In genomic region chr5:156918311-156918845, GRCh38 we compare ENCODE assay signal across 30 cellular contexts. TPM values are rescaled to one million over a fixed set of nuclear protein-coding genes. Genes with fewer than 3 reads are reported as not detected.
DNase-seq lines count a peak whose midpoint lies in the region; ATAC-seq, FAIRE-seq and TF ChIP-seq lines count a peak whose summit lies in the region.
"Had no signal": no experiment of that assay in that cellular context is flagged by ENCODE, and none has a peak within 500 bp of the region (broad histone marks: within the 10 kb centered on the region; RNA-seq: fewer than 3 reads in every experiment).

No MANE protein-coding gene starts in this region.

- H3K27ac Mint-ChIP-seq in activated CD4-positive, alpha-beta T cell treated with anti-CD3 and anti-CD28 coated beads, Interleukin-2, amount 10 ng/mL, durations not matched to agents 24 days and 14 days: peak overlapping the region; percentile 96
- H3K27ac Mint-ChIP-seq in activated CD4-positive, alpha-beta T cell treated with anti-CD3 and anti-CD28 coated beads, Interleukin-2, amount 10 ng/mL, durations not matched to agents 7 days and 5 days: no peak overlapping the region
- peak overlapping the region; percentile 44 for H3K27ac Mint-ChIP-seq in activated T-helper 17 cell treated with anti-CD3 and anti-CD28 coated beads, Interleukin-2, amount 50 U/mL, for 72 hours
- H3K27ac Mint-ChIP-seq: T-helper 2 cell treated with Interferon-gamma antibody and Interleukin-4, amounts not matched to agents 5 μg/mL and 100 μg/mL, for 36 hours had no signal

- POLR2A ChIA-PET in activated CD4-positive, alpha-beta T cell treated with anti-CD3 and anti-CD28 coated beads, Interleukin-2, amount 10 ng/mL, durations not matched to agents 7 days and 5 days (lab: Charles Lee): no interaction called here

- no peak for DNase-seq in activated CD4-positive, alpha-beta T cell treated with anti-CD3 and anti-CD28 coated beads, Interleukin-2, amount 10 ng/mL, durations not matched to agents 24 days and 14 days
- DNase-seq in activated CD4-positive, alpha-beta T cell treated with anti-CD3 and anti-CD28 coated beads, Interleukin-2, amount 10 ng/mL, durations not matched to agents 7 days and 5 days: no peak
- DNase-seq in GM12891 (ENCODE audit: insufficient read length, low spot score) (no peak), kidney tubule cell (ENCODE audit: low spot score) (peak; percentile 68), anterior cingulate cortex (lab: John Stamatoyannopoulos, UW) (no peak)
- DNase-seq in stimulated activated CD4-positive, alpha-beta T cell treated with anti-CD3 and anti-CD28 coated beads, Interleukin-4, amount 100 ng/mL, for 1 hour: no peak
- DNase-seq: activated naive CD8-positive, alpha-beta T cell treated with anti-CD3 and anti-CD28 coated beads, Interleukin-2, amount 10 ng/mL, durations not matched to agents 7 days and 5 days; activated T-cell treated with anti-CD3 and anti-CD28 coated beads, Interleukin-2, amount 50 U/mL, for 48 hours; AML-193; CD4-positive, CD25-positive, alpha-beta regulatory T cell; cortex of kidney; effector memory CD8-positive, alpha-beta T cell; HCEC 1CT; hypothalamus; KBM-7; MG63; NCI-H2029; NCI-H345; SHP77; small intestine; stimulated activated naive CD4-positive, alpha-beta T cell treated with Interleukin-2 at 50 U/mL for 16 hours had no signal

- H3K4me3 Mint-ChIP-seq in activated CD4-positive, alpha-beta T cell treated with anti-CD3 and anti-CD28 coated beads, Interleukin-2, amount 10 ng/mL, durations not matched to agents 24 days and 14 days: peak overlapping the region; percentile 87
- no peak overlapping the region for H3K4me3 Mint-ChIP-seq in activated CD4-positive, alpha-beta T cell treated with anti-CD3 and anti-CD28 coated beads, Interleukin-2, amount 10 ng/mL, durations not matched to agents 7 days and 5 days
- H3K4me3 Mint-ChIP-seq in activated T-helper 17 cell treated with anti-CD3 and anti-CD28 coated beads, Interleukin-2, amount 50 U/mL, for 72 hours: no peak overlapping the region
- H3K4me3 Mint-ChIP-seq: activated naive CD8-positive, alpha-beta T cell treated with anti-CD3 and anti-CD28 coated beads, Interleukin-2, amount 10 ng/mL, durations not matched to agents 7 days and 5 days; CD4-positive, CD25-positive, alpha-beta regulatory T cell; effector memory CD8-positive, alpha-beta T cell; neural crest cell; T-helper 2 cell treated with Interferon-gamma antibody and Interleukin-4, amounts not matched to agents 5 μg/mL and 100 μg/mL, for 36 hours had no signal

- H3K4me1 Mint-ChIP-seq in activated CD4-positive, alpha-beta T cell treated with anti-CD3 and anti-CD28 coated beads, Interleukin-2, amount 10 ng/mL, durations not matched to agents 24 days and 14 days: peaks cover 69% of the 10 kb centered on the region
- peaks cover 77% of the 10 kb centered on the region for H3K4me1 Mint-ChIP-seq in activated CD4-positive, alpha-beta T cell treated with anti-CD3 and anti-CD28 coated beads, Interleukin-2, amount 10 ng/mL, durations not matched to agents 7 days and 5 days
- H3K4me1 Mint-ChIP-seq in activated T-helper 17 cell treated with anti-CD3 and anti-CD28 coated beads, Interleukin-2, amount 50 U/mL, for 72 hours: peaks cover 19% of the 10 kb centered on the region

- FAIRE-seq in GM12891 (lab: Jason Lieb, UNC): peak; percentile 65
- FAIRE-seq: astrocyte, small intestine had no signal

- CTCF ChIA-PET in activated CD4-positive, alpha-beta T cell treated with anti-CD3 and anti-CD28 coated beads, Interleukin-2, amount 10 ng/mL, durations not matched to agents 7 days and 5 days (lab: Charles Lee): no interaction called here

- peaks cover 4% of the 10 kb centered on the region for H3K9me3 Mint-ChIP-seq in activated CD4-positive, alpha-beta T cell treated with anti-CD3 and anti-CD28 coated beads, Interleukin-2, amount 10 ng/mL, durations not matched to agents 24 days and 14 days
- peaks cover 25% of the 10 kb centered on the region for H3K9me3 Mint-ChIP-seq in activated CD4-positive, alpha-beta T cell treated with anti-CD3 and anti-CD28 coated beads, Interleukin-2, amount 10 ng/mL, durations not matched to agents 7 days and 5 days
- no peaks in the 10 kb centered on the region for H3K9me3 Mint-ChIP-seq in activated T-helper 17 cell treated with anti-CD3 and anti-CD28 coated beads, Interleukin-2, amount 50 U/mL, for 72 hours
- H3K9me3 Mint-ChIP-seq: effector memory CD8-positive, alpha-beta T cell; neural crest cell had no signal

- no peak for TF ChIP-seq POLR2A in GM12891 (IDR thresholded peaks at IDR 0.05; ENCODE audit: low read depth, low read length)

- H3K27me3 Mint-ChIP-seq in activated CD4-positive, alpha-beta T cell treated with anti-CD3 and anti-CD28 coated beads, Interleukin-2, amount 10 ng/mL, durations not matched to agents 24 days and 14 days: no peaks in the 10 kb centered on the region
- no peaks in the 10 kb centered on the region for H3K27me3 Mint-ChIP-seq in activated CD4-positive, alpha-beta T cell treated with anti-CD3 and anti-CD28 coated beads, Interleukin-2, amount 10 ng/mL, durations not matched to agents 7 days and 5 days
- no peaks in the 10 kb centered on the region for H3K27me3 Mint-ChIP-seq in activated T-helper 17 cell treated with anti-CD3 and anti-CD28 coated beads, Interleukin-2, amount 50 U/mL, for 72 hours
- H3K27me3 Mint-ChIP-seq: activated naive CD8-positive, alpha-beta T cell treated with anti-CD3 and anti-CD28 coated beads, Interleukin-2, amount 10 ng/mL, durations not matched to agents 7 days and 5 days; CD4-positive, CD25-positive, alpha-beta regulatory T cell; effector memory CD8-positive, alpha-beta T cell had no signal

- ATAC-seq in activated T-helper 17 cell treated with anti-CD3 and anti-CD28 coated beads, Interleukin-2, amount 50 U/mL, for 72 hours (replicated peaks): no peak
- ATAC-seq in activated CD4-positive, CD25-positive, alpha-beta regulatory T cell treated with anti-CD3 and anti-CD28 coated beads, Interleukin-2, amount 50 U/mL, for 24 hours: no peak
- ATAC-seq: effector memory CD8-positive, alpha-beta T cell; left lobe of liver; Panc1 had no signal

- intact Hi-C loops in activated CD4-positive, alpha-beta T cell treated with anti-CD3 and anti-CD28 coated beads, Interleukin-2, amount 10 ng/mL, durations not matched to agents 24 days and 14 days (cut with micrococcal nuclease): no loop called here

- peaks cover 58% of the 10 kb centered on the region for H3K36me3 Mint-ChIP-seq in activated CD4-positive, alpha-beta T cell treated with anti-CD3 and anti-CD28 coated beads, Interleukin-2, amount 10 ng/mL, durations not matched to agents 24 days and 14 days (ENCODE audit: low read depth)
- H3K36me3 Mint-ChIP-seq in activated CD4-positive, alpha-beta T cell treated with anti-CD3 and anti-CD28 coated beads, Interleukin-2, amount 10 ng/mL, durations not matched to agents 7 days and 5 days (ENCODE audit: low read depth): peaks cover 37% of the 10 kb centered on the region
- H3K36me3 Mint-ChIP-seq in activated T-helper 17 cell treated with anti-CD3 and anti-CD28 coated beads, Interleukin-2, amount 50 U/mL, for 72 hours (ENCODE audit: low read depth): no peaks in the 10 kb centered on the region
- H3K36me3 Mint-ChIP-seq: CD4-positive, CD25-positive, alpha-beta regulatory T cell had no signal

TF ChIP-seq in GM12891, 5 proteins besides CTCF, POLR2A, EP300 and RAD21:
- peak; percentile 27; the same call in 1 of the 2 replicates for TF ChIP-seq SPI1 (IDR thresholded peaks at IDR 0.05; ENCODE audit: low read depth, low read length)
- no peak for TF ChIP-seq PAX5 (IDR thresholded peaks at IDR 0.05; ENCODE audit: insufficient read depth, low read length, severe bottlenecking)

RNA-seq across cellular contexts. Expression of gene TIMD4, which starts 44.6 kb away (rescaled TPM):
- 13.9 and 15.1 TPM in 2 replicates for total RNA-seq in activated CD4-positive, alpha-beta T cell treated with anti-CD3 and anti-CD28 coated beads, Interleukin-2, amount 10 ng/mL, durations not matched to agents 24 days and 14 days
- 1 to 10 TPM in 1 of 2 experiments, under 1 TPM in 1; 0.92 to 1.2 TPM for total RNA-seq in activated CD4-positive, alpha-beta T cell treated with anti-CD3 and anti-CD28 coated beads, Interleukin-2, amount 10 ng/mL, durations not matched to agents 7 days and 5 days
- 2.0 TPM for polyA plus RNA-seq in GM12891 (2012; ENCODE audit: low read depth, missing spikeins)
- 1 to 10 TPM in 1 of 2 donors, under 1 TPM in 1; 0.67 to 1.3 TPM for total RNA-seq in activated T-helper 17 cell treated with anti-CD3 and anti-CD28 coated beads, Interleukin-2, amount 50 U/mL, for 72 hours
- total RNA-seq: A673, astrocyte, neural crest cell had no signal
- polyA plus RNA-seq: cardiac muscle cell had no signal
